2 cellular contexts compared by ENCODE assay signal in the genomic region with DNA sequence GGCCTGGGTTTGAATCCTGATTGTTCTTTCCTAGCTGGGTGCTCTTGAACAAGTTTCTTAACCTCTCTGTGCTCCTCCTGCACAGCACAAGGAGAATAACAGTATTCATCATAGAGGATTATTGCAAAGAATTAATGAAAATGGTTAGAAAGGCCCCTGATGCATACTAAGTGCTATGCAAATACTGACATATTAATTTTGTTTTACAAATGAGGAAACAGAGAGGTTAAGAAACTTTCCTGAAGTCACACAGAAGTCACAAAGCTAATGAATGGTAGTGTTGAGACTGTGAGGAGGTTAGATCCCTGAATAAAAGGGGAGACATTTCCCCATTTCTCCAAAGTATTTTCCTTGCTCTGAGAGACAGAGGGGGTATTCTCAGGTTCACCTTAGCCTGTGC.
TF ChIP-seq lines count a peak whose summit lies in the region.

No MANE protein-coding gene starts in this region.

TF ChIP-seq in WTC11, 78 proteins besides CTCF, POLR2A, EP300 and RAD21 (continued from another document):
- TF ChIP-seq, protein P1, sequence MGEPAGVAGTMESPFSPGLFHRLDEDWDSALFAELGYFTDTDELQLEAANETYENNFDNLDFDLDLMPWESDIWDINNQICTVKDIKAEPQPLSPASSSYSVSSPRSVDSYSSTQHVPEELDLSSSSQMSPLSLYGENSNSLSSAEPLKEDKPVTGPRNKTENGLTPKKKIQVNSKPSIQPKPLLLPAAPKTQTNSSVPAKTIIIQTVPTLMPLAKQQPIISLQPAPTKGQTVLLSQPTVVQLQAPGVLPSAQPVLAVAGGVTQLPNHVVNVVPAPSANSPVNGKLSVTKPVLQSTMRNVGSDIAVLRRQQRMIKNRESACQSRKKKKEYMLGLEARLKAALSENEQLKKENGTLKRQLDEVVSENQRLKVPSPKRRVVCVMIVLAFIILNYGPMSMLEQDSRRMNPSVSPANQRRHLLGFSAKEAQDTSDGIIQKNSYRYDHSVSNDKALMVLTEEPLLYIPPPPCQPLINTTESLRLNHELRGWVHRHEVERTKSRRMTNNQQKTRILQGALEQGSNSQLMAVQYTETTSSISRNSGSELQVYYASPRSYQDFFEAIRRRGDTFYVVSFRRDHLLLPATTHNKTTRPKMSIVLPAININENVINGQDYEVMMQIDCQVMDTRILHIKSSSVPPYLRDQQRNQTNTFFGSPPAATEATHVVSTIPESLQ (CRISPR knock-in tag; IDR thresholded peaks at IDR 0.05), result no peak
- no peak for TF ChIP-seq MLX (CRISPR knock-in tag; IDR thresholded peaks at IDR 0.05)
- TF ChIP-seq TP53 (CRISPR knock-in tag; IDR thresholded peaks at IDR 0.05), result no peak
- no peak for TF ChIP-seq NFE2L1 (CRISPR knock-in tag; IDR thresholded peaks at IDR 0.05)
- no peak for TF ChIP-seq NR2C2 (CRISPR knock-in tag; IDR thresholded peaks at IDR 0.05)
- TF ChIP-seq SP1 (CRISPR knock-in tag; conservative IDR thresholded peaks at IDR 0.05), result no peak
- no peak for TF ChIP-seq GTF2I (CRISPR knock-in tag; conservative IDR thresholded peaks at IDR 0.05)
- TF ChIP-seq MAX (CRISPR knock-in tag; IDR thresholded peaks at IDR 0.05), result no peak
- TF ChIP-seq ZNF232 (CRISPR knock-in tag; IDR thresholded peaks at IDR 0.05), result no peak
- no peak for TF ChIP-seq NR3C1 (CRISPR knock-in tag; conservative IDR thresholded peaks at IDR 0.05; ENCODE audit: low read depth)

TF ChIP-seq in H1, 55 proteins besides CTCF, POLR2A, EP300 and RAD21 (continued from another document):
- TF ChIP-seq TAF1 (IDR thresholded peaks at IDR 0.05; ENCODE audit: low read depth, low read length), result no peak
